ENCODE assay signal across 1 cellular context in the genomic region with DNA sequence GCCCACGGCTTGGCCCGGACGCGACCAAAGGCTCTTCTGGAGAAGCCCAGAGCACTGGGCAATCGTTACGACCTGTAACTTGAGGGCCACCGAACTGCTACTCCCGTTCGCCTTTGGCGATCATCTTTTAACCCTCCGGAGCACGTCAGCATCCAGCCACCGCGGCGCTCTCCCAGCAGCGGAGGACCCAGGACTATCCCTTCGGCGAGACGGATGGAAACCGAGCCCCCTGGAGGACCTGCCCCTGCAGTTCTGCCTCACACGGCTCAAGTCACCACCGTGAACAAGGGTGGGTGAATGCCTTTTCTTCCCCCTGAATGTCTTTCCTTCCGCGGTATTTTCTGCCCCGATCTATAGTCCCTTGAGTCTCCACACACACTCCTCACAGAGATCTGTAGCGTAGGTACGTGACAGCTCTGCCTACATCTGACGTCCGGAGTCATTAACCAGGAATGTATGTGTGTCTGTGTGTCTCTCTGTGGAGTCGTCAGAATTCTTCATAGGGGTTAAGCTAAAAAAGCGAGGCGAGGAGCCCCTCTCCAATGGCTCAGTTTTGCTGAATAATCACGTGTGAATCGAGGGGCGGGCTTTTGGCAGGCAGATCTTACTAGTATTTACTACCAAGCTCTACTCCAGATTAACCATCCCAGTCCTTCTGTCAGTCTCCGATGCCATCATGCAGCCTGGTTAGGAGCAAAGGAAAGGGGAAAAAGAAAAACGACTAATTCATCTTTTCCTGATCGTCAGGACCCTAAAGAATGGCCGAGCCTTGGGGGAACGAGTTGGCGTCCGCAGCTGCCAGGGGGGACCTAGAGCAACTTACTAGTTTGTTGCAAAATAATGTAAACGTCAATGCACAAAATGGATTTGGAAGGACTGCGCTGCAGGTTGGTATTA.
TF ChIP-seq lines count a peak whose summit lies in the region.

A gene (plus strand): TSS at position 635 of the 897 bp plus-strand sequence. CDS start 124 bp downstream, at position 759.

TF ChIP-seq in HepG2, 621 proteins besides CTCF, POLR2A, EP300 and RAD21 (continued from another document):
- TF ChIP-seq, protein P1, sequence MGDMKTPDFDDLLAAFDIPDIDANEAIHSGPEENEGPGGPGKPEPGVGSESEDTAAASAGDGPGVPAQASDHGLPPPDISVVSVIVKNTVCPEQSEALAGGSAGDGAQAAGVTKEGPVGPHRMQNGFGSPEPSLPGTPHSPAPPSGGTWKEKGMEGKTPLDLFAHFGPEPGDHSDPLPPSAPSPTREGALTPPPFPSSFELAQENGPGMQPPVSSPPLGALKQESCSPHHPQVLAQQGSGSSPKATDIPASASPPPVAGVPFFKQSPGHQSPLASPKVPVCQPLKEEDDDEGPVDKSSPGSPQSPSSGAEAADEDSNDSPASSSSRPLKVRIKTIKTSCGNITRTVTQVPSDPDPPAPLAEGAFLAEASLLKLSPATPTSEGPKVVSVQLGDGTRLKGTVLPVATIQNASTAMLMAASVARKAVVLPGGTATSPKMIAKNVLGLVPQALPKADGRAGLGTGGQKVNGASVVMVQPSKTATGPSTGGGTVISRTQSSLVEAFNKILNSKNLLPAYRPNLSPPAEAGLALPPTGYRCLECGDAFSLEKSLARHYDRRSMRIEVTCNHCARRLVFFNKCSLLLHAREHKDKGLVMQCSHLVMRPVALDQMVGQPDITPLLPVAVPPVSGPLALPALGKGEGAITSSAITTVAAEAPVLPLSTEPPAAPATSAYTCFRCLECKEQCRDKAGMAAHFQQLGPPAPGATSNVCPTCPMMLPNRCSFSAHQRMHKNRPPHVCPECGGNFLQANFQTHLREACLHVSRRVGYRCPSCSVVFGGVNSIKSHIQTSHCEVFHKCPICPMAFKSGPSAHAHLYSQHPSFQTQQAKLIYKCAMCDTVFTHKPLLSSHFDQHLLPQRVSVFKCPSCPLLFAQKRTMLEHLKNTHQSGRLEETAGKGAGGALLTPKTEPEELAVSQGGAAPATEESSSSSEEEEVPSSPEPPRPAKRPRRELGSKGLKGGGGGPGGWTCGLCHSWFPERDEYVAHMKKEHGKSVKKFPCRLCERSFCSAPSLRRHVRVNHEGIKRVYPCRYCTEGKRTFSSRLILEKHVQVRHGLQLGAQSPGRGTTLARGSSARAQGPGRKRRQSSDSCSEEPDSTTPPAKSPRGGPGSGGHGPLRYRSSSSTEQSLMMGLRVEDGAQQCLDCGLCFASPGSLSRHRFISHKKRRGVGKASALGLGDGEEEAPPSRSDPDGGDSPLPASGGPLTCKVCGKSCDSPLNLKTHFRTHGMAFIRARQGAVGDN (CRISPR knock-in tag; IDR thresholded peaks at IDR 0.05), result peak; percentile 57
- TF ChIP-seq ZNF672 (CRISPR knock-in tag; IDR thresholded peaks at IDR 0.05) (no peak), MTF2 (CRISPR knock-in tag; IDR thresholded peaks at IDR 0.05; ENCODE audit: borderline replicate concordance) (no peak), HCFC1 (IDR thresholded peaks at IDR 0.05; ENCODE audit: low read depth, low read length) (no peak), ZNF549 (CRISPR knock-in tag; IDR thresholded peaks at IDR 0.05) (no peak), NR2F1 (CRISPR knock-in tag; IDR thresholded peaks at IDR 0.05) (no peak), SIN3B (IDR thresholded peaks at IDR 0.05; ENCODE audit: low read length) (no peak), NFYC (CRISPR knock-in tag; IDR thresholded peaks at IDR 0.05) (no peak), RFX1 (IDR thresholded peaks at IDR 0.05) (no peak), SRY (CRISPR knock-in tag; IDR thresholded peaks at IDR 0.05) (peak; percentile 51; the same call in 1 of the 2 replicates), ZNF703 (CRISPR knock-in tag; IDR thresholded peaks at IDR 0.05; ENCODE audit: borderline replicate concordance) (no peak), POLR2AphosphoS5 (IDR thresholded peaks at IDR 0.05; ENCODE audit: low read depth, low read length) (no peak; the same call in 1 of the 2 replicates), ATF7 (IDR thresholded peaks at IDR 0.05) (no peak), ATF7 (CRISPR knock-in tag; IDR thresholded peaks at IDR 0.05) (no peak), JUN (CRISPR knock-in tag; IDR thresholded peaks at IDR 0.05) (no peak), YEATS4 (CRISPR knock-in tag; IDR thresholded peaks at IDR 0.05; ENCODE audit: borderline replicate concordance) (no peak), ZNF343 (CRISPR knock-in tag; IDR thresholded peaks at IDR 0.05) (0 out of 2 replicates have a peak, but pooled peaks have one; percentile 2), NFE2L2 (IDR thresholded peaks at IDR 0.05; ENCODE audit: low read length) (no peak), ZSCAN25 (CRISPR knock-in tag; IDR thresholded peaks at IDR 0.05) (no peak), PHF8 (CRISPR knock-in tag; IDR thresholded peaks at IDR 0.05) (peak; percentile 54), ETV6 (CRISPR knock-in tag; conservative IDR thresholded peaks at IDR 0.05) (no peak), SP4 (CRISPR knock-in tag; IDR thresholded peaks at IDR 0.05) (peak; percentile 1; the same call in 1 of the 2 replicates), TCF7L2 (IDR thresholded peaks at IDR 0.05; ENCODE audit: low read depth, low read length) (no peak), ZNF652 (CRISPR knock-in tag; IDR thresholded peaks at IDR 0.05; ENCODE audit: borderline replicate concordance, low read depth) (peak; percentile 38)
- TF ChIP-seq, protein P2, sequence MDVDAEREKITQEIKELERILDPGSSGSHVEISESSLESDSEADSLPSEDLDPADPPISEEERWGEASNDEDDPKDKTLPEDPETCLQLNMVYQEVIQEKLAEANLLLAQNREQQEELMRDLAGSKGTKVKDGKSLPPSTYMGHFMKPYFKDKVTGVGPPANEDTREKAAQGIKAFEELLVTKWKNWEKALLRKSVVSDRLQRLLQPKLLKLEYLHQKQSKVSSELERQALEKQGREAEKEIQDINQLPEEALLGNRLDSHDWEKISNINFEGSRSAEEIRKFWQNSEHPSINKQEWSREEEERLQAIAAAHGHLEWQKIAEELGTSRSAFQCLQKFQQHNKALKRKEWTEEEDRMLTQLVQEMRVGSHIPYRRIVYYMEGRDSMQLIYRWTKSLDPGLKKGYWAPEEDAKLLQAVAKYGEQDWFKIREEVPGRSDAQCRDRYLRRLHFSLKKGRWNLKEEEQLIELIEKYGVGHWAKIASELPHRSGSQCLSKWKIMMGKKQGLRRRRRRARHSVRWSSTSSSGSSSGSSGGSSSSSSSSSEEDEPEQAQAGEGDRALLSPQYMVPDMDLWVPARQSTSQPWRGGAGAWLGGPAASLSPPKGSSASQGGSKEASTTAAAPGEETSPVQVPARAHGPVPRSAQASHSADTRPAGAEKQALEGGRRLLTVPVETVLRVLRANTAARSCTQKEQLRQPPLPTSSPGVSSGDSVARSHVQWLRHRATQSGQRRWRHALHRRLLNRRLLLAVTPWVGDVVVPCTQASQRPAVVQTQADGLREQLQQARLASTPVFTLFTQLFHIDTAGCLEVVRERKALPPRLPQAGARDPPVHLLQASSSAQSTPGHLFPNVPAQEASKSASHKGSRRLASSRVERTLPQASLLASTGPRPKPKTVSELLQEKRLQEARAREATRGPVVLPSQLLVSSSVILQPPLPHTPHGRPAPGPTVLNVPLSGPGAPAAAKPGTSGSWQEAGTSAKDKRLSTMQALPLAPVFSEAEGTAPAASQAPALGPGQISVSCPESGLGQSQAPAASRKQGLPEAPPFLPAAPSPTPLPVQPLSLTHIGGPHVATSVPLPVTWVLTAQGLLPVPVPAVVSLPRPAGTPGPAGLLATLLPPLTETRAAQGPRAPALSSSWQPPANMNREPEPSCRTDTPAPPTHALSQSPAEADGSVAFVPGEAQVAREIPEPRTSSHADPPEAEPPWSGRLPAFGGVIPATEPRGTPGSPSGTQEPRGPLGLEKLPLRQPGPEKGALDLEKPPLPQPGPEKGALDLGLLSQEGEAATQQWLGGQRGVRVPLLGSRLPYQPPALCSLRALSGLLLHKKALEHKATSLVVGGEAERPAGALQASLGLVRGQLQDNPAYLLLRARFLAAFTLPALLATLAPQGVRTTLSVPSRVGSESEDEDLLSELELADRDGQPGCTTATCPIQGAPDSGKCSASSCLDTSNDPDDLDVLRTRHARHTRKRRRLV (CRISPR knock-in tag; IDR thresholded peaks at IDR 0.05), result 0 out of 2 replicates have a peak, but pooled peaks have one; percentile 26
- TF ChIP-seq, protein P3, sequence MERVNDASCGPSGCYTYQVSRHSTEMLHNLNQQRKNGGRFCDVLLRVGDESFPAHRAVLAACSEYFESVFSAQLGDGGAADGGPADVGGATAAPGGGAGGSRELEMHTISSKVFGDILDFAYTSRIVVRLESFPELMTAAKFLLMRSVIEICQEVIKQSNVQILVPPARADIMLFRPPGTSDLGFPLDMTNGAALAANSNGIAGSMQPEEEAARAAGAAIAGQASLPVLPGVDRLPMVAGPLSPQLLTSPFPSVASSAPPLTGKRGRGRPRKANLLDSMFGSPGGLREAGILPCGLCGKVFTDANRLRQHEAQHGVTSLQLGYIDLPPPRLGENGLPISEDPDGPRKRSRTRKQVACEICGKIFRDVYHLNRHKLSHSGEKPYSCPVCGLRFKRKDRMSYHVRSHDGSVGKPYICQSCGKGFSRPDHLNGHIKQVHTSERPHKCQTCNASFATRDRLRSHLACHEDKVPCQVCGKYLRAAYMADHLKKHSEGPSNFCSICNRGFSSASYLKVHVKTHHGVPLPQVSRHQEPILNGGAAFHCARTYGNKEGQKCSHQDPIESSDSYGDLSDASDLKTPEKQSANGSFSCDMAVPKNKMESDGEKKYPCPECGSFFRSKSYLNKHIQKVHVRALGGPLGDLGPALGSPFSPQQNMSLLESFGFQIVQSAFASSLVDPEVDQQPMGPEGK (CRISPR knock-in tag; IDR thresholded peaks at IDR 0.05), result 0 out of 2 replicates have a peak, but pooled peaks have one; percentile 5
- TF ChIP-seq, protein P4, sequence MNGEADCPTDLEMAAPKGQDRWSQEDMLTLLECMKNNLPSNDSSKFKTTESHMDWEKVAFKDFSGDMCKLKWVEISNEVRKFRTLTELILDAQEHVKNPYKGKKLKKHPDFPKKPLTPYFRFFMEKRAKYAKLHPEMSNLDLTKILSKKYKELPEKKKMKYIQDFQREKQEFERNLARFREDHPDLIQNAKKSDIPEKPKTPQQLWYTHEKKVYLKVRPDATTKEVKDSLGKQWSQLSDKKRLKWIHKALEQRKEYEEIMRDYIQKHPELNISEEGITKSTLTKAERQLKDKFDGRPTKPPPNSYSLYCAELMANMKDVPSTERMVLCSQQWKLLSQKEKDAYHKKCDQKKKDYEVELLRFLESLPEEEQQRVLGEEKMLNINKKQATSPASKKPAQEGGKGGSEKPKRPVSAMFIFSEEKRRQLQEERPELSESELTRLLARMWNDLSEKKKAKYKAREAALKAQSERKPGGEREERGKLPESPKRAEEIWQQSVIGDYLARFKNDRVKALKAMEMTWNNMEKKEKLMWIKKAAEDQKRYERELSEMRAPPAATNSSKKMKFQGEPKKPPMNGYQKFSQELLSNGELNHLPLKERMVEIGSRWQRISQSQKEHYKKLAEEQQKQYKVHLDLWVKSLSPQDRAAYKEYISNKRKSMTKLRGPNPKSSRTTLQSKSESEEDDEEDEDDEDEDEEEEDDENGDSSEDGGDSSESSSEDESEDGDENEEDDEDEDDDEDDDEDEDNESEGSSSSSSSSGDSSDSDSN (CRISPR knock-in tag; IDR thresholded peaks at IDR 0.05), result peak; percentile 94
- TF ChIP-seq, protein P5, sequence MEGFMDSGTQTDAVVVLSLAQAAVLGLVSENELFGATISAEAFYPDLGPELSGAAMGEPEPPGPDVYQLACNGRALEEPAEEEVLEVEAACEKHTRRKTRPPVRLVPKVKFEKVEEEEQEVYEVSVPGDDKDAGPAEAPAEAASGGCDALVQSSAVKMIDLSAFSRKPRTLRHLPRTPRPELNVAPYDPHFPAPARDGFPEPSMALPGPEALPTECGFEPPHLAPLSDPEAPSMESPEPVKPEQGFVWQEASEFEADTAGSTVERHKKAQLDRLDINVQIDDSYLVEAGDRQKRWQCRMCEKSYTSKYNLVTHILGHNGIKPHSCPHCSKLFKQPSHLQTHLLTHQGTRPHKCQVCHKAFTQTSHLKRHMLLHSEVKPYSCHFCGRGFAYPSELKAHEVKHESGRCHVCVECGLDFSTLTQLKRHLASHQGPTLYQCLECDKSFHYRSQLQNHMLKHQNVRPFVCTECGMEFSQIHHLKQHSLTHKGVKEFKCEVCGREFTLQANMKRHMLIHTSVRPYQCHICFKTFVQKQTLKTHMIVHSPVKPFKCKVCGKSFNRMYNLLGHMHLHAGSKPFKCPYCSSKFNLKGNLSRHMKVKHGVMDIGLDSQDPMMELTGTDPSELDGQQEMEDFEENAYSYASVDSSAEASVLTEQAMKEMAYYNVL (CRISPR knock-in tag; IDR thresholded peaks at IDR 0.05; ENCODE audit: borderline replicate concordance), result no peak
- TF ChIP-seq, protein P6, sequence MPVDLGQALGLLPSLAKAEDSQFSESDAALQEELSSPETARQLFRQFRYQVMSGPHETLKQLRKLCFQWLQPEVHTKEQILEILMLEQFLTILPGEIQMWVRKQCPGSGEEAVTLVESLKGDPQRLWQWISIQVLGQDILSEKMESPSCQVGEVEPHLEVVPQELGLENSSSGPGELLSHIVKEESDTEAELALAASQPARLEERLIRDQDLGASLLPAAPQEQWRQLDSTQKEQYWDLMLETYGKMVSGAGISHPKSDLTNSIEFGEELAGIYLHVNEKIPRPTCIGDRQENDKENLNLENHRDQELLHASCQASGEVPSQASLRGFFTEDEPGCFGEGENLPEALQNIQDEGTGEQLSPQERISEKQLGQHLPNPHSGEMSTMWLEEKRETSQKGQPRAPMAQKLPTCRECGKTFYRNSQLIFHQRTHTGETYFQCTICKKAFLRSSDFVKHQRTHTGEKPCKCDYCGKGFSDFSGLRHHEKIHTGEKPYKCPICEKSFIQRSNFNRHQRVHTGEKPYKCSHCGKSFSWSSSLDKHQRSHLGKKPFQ (CRISPR knock-in tag; IDR thresholded peaks at IDR 0.05; ENCODE audit: insufficient replicate concordance), result peak; percentile 51
- TF ChIP-seq, protein P7, sequence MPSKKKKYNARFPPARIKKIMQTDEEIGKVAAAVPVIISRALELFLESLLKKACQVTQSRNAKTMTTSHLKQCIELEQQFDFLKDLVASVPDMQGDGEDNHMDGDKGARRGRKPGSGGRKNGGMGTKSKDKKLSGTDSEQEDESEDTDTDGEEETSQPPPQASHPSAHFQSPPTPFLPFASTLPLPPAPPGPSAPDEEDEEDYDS (CRISPR knock-in tag; IDR thresholded peaks at IDR 0.05), result 0 out of 2 replicates have a peak, but pooled peaks have one; percentile 26
- TF ChIP-seq, protein P8, sequence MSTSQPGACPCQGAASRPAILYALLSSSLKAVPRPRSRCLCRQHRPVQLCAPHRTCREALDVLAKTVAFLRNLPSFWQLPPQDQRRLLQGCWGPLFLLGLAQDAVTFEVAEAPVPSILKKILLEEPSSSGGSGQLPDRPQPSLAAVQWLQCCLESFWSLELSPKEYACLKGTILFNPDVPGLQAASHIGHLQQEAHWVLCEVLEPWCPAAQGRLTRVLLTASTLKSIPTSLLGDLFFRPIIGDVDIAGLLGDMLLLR (CRISPR knock-in tag; IDR thresholded peaks at IDR 0.05), result no peak
